Comparison of ENCODE assay signal across 7 cellular contexts in the genomic region with DNA sequence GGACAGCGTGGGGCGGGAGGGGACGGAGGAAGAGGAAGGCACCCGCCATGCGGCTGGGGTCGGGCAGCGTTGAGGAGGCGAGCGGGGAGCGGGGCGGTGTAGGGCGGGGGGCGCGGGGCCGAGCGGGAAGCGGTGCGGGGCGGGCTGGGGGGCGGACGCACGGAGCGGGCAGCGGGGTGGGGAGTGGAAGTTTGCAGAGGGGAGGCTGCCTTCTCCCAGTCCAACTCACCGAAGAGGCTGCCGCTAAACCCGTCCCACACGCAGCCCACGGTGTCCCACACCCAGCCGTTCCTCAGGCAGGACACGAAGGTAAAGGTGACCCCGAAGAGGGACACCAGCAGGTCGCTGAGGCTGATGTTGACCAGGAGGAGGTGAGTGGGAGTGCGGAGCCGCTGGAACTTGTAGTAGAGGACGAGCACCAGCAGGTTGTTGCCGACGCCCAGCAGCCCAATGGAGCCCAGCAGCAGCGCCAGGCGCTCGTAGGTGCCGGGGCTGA. TPM values are rescaled to one million over a fixed set of nuclear protein-coding genes. Genes with fewer than 3 reads are reported as not detected.
DNase-seq lines count a peak whose midpoint lies in the region; FAIRE-seq and TF ChIP-seq lines count a peak whose summit lies in the region.

No MANE protein-coding gene starts in this region.

- peak overlapping the region; percentile 97 for H3K4me3 Mint-ChIP-seq in activated CD4-positive, alpha-beta T cell treated with anti-CD3 and anti-CD28 coated beads, Interleukin-2, amount 10 ng/mL, durations not matched to agents 24 days and 14 days

- peak overlapping the region; percentile 92 for H3K27ac Mint-ChIP-seq in activated CD4-positive, alpha-beta T cell treated with anti-CD3 and anti-CD28 coated beads, Interleukin-2, amount 10 ng/mL, durations not matched to agents 24 days and 14 days

- intact Hi-C loops in activated CD4-positive, alpha-beta T cell treated with anti-CD3 and anti-CD28 coated beads, Interleukin-2, amount 10 ng/mL, durations not matched to agents 24 days and 14 days (cut with micrococcal nuclease): loop anchor here (1.0 kb wide), 3 partner anchors 12 to 208 kb away; no protein-coding TSS in a partner anchor

- DNase-seq in GM12891 (ENCODE audit: insufficient read length, low spot score) (peak; percentile 46), H7 (peak; percentile 71), Karpas-422 (no peak), erythroblast (lab: John Stamatoyannopoulos, UW) (peak; percentile 78), NCI-H774 (lab: John Stamatoyannopoulos, UW) (no peak)
- peak; percentile 80 for DNase-seq in activated CD4-positive, alpha-beta T cell treated with anti-CD3 and anti-CD28 coated beads, Interleukin-2, amount 10 ng/mL, durations not matched to agents 24 days and 14 days

- H3K4me2 ChIP-seq in Karpas-422 (ENCODE audit: low read depth, low read length, poor library complexity, severe bottlenecking): peak overlapping the region; percentile 80

- no peaks in the 10 kb centered on the region for H3K27me3 Mint-ChIP-seq in activated CD4-positive, alpha-beta T cell treated with anti-CD3 and anti-CD28 coated beads, Interleukin-2, amount 10 ng/mL, durations not matched to agents 24 days and 14 days

- H3K9me3 ChIP-seq in Karpas-422 (ENCODE audit: low read length) (no peaks in the 10 kb centered on the region), neuron (ENCODE audit: low read length) (peaks cover 7% of the 10 kb centered on the region)

- H2AFZ ChIP-seq in Karpas-422 (ENCODE audit: low read length): peak overlapping the region; percentile 87
- peak overlapping the region; percentile 14 for H2AFZ ChIP-seq in neuron (ENCODE audit: low read depth, low read length)

- peak overlapping the region; percentile 99 for H3K4me3 ChIP-seq in H7 (ENCODE audit: insufficient read depth, low read depth, low read length)
- H3K4me3 ChIP-seq in Karpas-422 (ENCODE audit: low read length): peak overlapping the region; percentile 84
- H3K4me3 ChIP-seq in neuron (ENCODE audit: low read length): peak overlapping the region; percentile 98

- no peak; the same call in 1 of the 2 replicates for TF ChIP-seq POLR2A in GM12891 (IDR thresholded peaks at IDR 0.05; ENCODE audit: low read depth, low read length)
- TF ChIP-seq POLR2A in erythroblast (IDR thresholded peaks at IDR 0.05; ENCODE audit: low read length): no peak

- H3K36me3 Mint-ChIP-seq in activated CD4-positive, alpha-beta T cell treated with anti-CD3 and anti-CD28 coated beads, Interleukin-2, amount 10 ng/mL, durations not matched to agents 24 days and 14 days (ENCODE audit: low read depth): peaks cover 28% of the 10 kb centered on the region

- no peaks in the 10 kb centered on the region for H3K9me2 ChIP-seq in Karpas-422 (replicated peaks; ENCODE audit: insufficient read depth, low read length)

- H4K20me1 ChIP-seq in Karpas-422 (ENCODE audit: insufficient read depth, low read depth, low read length): peaks cover 15% of the 10 kb centered on the region; the same call in 1 of the 2 replicates

- H3K4me1 ChIP-seq in Karpas-422 (ENCODE audit: low read length) (peaks cover 39% of the 10 kb centered on the region), neuron (ENCODE audit: insufficient read depth, low read length) (peaks cover 11% of the 10 kb centered on the region)

- peaks cover 35% of the 10 kb centered on the region for H3K4me1 Mint-ChIP-seq in activated CD4-positive, alpha-beta T cell treated with anti-CD3 and anti-CD28 coated beads, Interleukin-2, amount 10 ng/mL, durations not matched to agents 24 days and 14 days

- H3K36me3 ChIP-seq in H7 (replicated peaks; ENCODE audit: control insufficient read depth, insufficient read depth, low read length): peaks cover 4% of the 10 kb centered on the region
- H3K36me3 ChIP-seq in Karpas-422 (ENCODE audit: insufficient read depth, low read length): peaks cover 3% of the 10 kb centered on the region; the same call in 1 of the 2 replicates
- H3K36me3 ChIP-seq in neuron (ENCODE audit: insufficient read depth, low read length): peaks cover 23% of the 10 kb centered on the region

- H3K79me2 ChIP-seq in Karpas-422 (ENCODE audit: low read length): no peaks in the 10 kb centered on the region

- H3K27me3 ChIP-seq in H7 (ENCODE audit: control insufficient read depth, insufficient read depth, low read length) (no peaks in the 10 kb centered on the region; the same call in 1 of the 2 replicates), Karpas-422 (ENCODE audit: low read length) (no peaks in the 10 kb centered on the region), neuron (ENCODE audit: insufficient read depth, low read length) (no peaks in the 10 kb centered on the region)

- peak; percentile 58 for FAIRE-seq in GM12891 (lab: Jason Lieb, UNC)

- H3K9me3 Mint-ChIP-seq in activated CD4-positive, alpha-beta T cell treated with anti-CD3 and anti-CD28 coated beads, Interleukin-2, amount 10 ng/mL, durations not matched to agents 24 days and 14 days: peaks cover 14% of the 10 kb centered on the region

- peak overlapping the region; percentile 77 for H3K9ac ChIP-seq in Karpas-422 (ENCODE audit: low read length)

- no peak overlapping the region for H3K27ac ChIP-seq in Karpas-422 (ENCODE audit: low read length)

TF ChIP-seq in GM12891, 5 proteins besides CTCF, POLR2A, EP300 and RAD21:
- TF ChIP-seq TAF1 (IDR thresholded peaks at IDR 0.05; ENCODE audit: low read depth, low read length) (no peak), POU2F2 (IDR thresholded peaks at IDR 0.05; ENCODE audit: low read depth, low read length) (0 out of 2 replicates have a peak, but pooled peaks have one; percentile 29)

RNA-seq across cellular contexts. Expression of gene CHML, which starts 0.5 kb away (rescaled TPM):
- 4.2 TPM for polyA plus RNA-seq in GM12891 (2012; ENCODE audit: low read depth, missing spikeins)
- total RNA-seq in H7 (2014; rRNA removed; shearing (Covaris generic)): 30.4 and 47.0 TPM in 2 replicates
- 3.2 and 41.1 TPM in 2 replicates for total RNA-seq in Karpas-422 (2014; rRNA removed; shearing (Covaris generic); ENCODE audit: low replicate concordance)
- 19.5 and 21.4 TPM in 2 replicates for total RNA-seq in activated CD4-positive, alpha-beta T cell treated with anti-CD3 and anti-CD28 coated beads, Interleukin-2, amount 10 ng/mL, durations not matched to agents 24 days and 14 days

RNA-seq across cellular contexts. Expression of gene OPN3, which starts 0.5 kb away (rescaled TPM):
- polyA plus RNA-seq in GM12891 (2012; ENCODE audit: low read depth, missing spikeins): 6.5 TPM
- 55.3 and 63.5 TPM in 2 replicates for total RNA-seq in H7 (2014; rRNA removed; shearing (Covaris generic))
- total RNA-seq in Karpas-422 (2014; rRNA removed; shearing (Covaris generic); ENCODE audit: low replicate concordance): 3.6 and 4.6 TPM in 2 replicates
- total RNA-seq in activated CD4-positive, alpha-beta T cell treated with anti-CD3 and anti-CD28 coated beads, Interleukin-2, amount 10 ng/mL, durations not matched to agents 24 days and 14 days: 11.2 and 11.6 TPM in 2 replicates

RNA-seq across cellular contexts. Expression of gene WDR64, which starts 12.4 kb away (rescaled TPM):
- not detected for polyA plus RNA-seq in GM12891 (2012; ENCODE audit: low read depth, missing spikeins)
- total RNA-seq in H7 (2014; rRNA removed; shearing (Covaris generic)): not detected in 2 replicates
- total RNA-seq in Karpas-422 (2014; rRNA removed; shearing (Covaris generic); ENCODE audit: low replicate concordance): not detected in 2 replicates
- total RNA-seq in activated CD4-positive, alpha-beta T cell treated with anti-CD3 and anti-CD28 coated beads, Interleukin-2, amount 10 ng/mL, durations not matched to agents 24 days and 14 days: not detected in 2 replicates

Comparison
In these comparisons a context has a peak if more than half of its experiments do, and no peak if none do; other contexts are left out.
1. DNase-seq: peak in GM12891 (single experiment), H7 (single experiment), activated CD4-positive, alpha-beta T cell treated with anti-CD3 and anti-CD28 coated beads, Interleukin-2, amount 10 ng/mL, durations not matched to agents 24 days and 14 days (single experiment) and erythroblast (2 of 2); none in Karpas-422 (single experiment) and NCI-H774 (single experiment).
2. Peak in every context shown above with its lines, with median percentiles within 50 percentile points of each other: H3K4me3 ChIP-seq.